2 cellular contexts compared by ENCODE assay signal in genomic region chr12:101866615-101867373, GRCh38.
A peak's percentile ranks its signal among the peaks of the same experiment; 100 is the strongest.
TF ChIP-seq lines count a peak whose summit lies in the region.

No MANE protein-coding gene starts in this region.

TF ChIP-seq in HepG2, 621 proteins besides CTCF, POLR2A, EP300 and RAD21 (continues in another document):
- peak; percentile 52; the same call in 1 of the 2 replicates for TF ChIP-seq ZBTB7B (CRISPR knock-in tag; IDR thresholded peaks at IDR 0.05)
- TF ChIP-seq ZBTB7A (CRISPR knock-in tag; IDR thresholded peaks at IDR 0.05) = peak; percentile 95
- TF ChIP-seq ZNF292 (CRISPR knock-in tag; IDR thresholded peaks at IDR 0.05; ENCODE audit: borderline replicate concordance, low read depth) = peak; percentile 74; the same call in 1 of the 2 replicates
- TF ChIP-seq MAZ (IDR thresholded peaks at IDR 0.05; ENCODE audit: borderline replicate concordance, low read depth, low read length) = no peak
- TF ChIP-seq MAZ (CRISPR knock-in tag; IDR thresholded peaks at IDR 0.05; ENCODE audit: low read depth) = 0 out of 2 replicates have a peak, but pooled peaks have one; percentile 28
- no peak for TF ChIP-seq MTF2 (CRISPR knock-in tag; IDR thresholded peaks at IDR 0.05; ENCODE audit: borderline replicate concordance)
- 0 out of 2 replicates have a peak, but pooled peaks have one; percentile 32 for TF ChIP-seq ZNF772 (CRISPR knock-in tag; IDR thresholded peaks at IDR 0.05)
- peak; percentile 50 for TF ChIP-seq ZFX (CRISPR knock-in tag; IDR thresholded peaks at IDR 0.05; ENCODE audit: low read depth)
- 0 out of 2 replicates have a peak, but pooled peaks have one; percentile 11 for TF ChIP-seq ZNF574 (CRISPR knock-in tag; IDR thresholded peaks at IDR 0.05)
- 0 out of 2 replicates have a peak, but pooled peaks have one; percentile 15 for TF ChIP-seq REPIN1 (CRISPR knock-in tag; IDR thresholded peaks at IDR 0.05; ENCODE audit: borderline replicate concordance, low read depth)
- TF ChIP-seq ZNF362 (CRISPR knock-in tag; IDR thresholded peaks at IDR 0.05; ENCODE audit: borderline replicate concordance) = no peak
- TF ChIP-seq ZNF598 (CRISPR knock-in tag; IDR thresholded peaks at IDR 0.05; ENCODE audit: borderline replicate concordance) = peak; percentile 30; the same call in 1 of the 2 replicates
- TF ChIP-seq SRSF1 (optimal IDR thresholded peaks at IDR 0.05; ENCODE audit: low read depth, low read length) = no peak
- 0 out of 2 replicates have a peak, but pooled peaks have one; percentile 50 for TF ChIP-seq ZNF280B (CRISPR knock-in tag; IDR thresholded peaks at IDR 0.05; ENCODE audit: borderline replicate concordance)
- peak; percentile 48; the same call in 1 of the 2 replicates for TF ChIP-seq HNF4A (CRISPR knock-in tag; IDR thresholded peaks at IDR 0.05)
- TF ChIP-seq, protein P1, sequence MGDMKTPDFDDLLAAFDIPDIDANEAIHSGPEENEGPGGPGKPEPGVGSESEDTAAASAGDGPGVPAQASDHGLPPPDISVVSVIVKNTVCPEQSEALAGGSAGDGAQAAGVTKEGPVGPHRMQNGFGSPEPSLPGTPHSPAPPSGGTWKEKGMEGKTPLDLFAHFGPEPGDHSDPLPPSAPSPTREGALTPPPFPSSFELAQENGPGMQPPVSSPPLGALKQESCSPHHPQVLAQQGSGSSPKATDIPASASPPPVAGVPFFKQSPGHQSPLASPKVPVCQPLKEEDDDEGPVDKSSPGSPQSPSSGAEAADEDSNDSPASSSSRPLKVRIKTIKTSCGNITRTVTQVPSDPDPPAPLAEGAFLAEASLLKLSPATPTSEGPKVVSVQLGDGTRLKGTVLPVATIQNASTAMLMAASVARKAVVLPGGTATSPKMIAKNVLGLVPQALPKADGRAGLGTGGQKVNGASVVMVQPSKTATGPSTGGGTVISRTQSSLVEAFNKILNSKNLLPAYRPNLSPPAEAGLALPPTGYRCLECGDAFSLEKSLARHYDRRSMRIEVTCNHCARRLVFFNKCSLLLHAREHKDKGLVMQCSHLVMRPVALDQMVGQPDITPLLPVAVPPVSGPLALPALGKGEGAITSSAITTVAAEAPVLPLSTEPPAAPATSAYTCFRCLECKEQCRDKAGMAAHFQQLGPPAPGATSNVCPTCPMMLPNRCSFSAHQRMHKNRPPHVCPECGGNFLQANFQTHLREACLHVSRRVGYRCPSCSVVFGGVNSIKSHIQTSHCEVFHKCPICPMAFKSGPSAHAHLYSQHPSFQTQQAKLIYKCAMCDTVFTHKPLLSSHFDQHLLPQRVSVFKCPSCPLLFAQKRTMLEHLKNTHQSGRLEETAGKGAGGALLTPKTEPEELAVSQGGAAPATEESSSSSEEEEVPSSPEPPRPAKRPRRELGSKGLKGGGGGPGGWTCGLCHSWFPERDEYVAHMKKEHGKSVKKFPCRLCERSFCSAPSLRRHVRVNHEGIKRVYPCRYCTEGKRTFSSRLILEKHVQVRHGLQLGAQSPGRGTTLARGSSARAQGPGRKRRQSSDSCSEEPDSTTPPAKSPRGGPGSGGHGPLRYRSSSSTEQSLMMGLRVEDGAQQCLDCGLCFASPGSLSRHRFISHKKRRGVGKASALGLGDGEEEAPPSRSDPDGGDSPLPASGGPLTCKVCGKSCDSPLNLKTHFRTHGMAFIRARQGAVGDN (CRISPR knock-in tag; IDR thresholded peaks at IDR 0.05) = peak; percentile 69
- TF ChIP-seq HMG20A (CRISPR knock-in tag; IDR thresholded peaks at IDR 0.05; ENCODE audit: borderline replicate concordance) = 0 out of 2 replicates have a peak, but pooled peaks have one; percentile 13
- TF ChIP-seq ZFY (CRISPR knock-in tag; IDR thresholded peaks at IDR 0.05) = 0 out of 2 replicates have a peak, but pooled peaks have one; percentile 20
- peak; percentile 32; the same call in 1 of the 2 replicates for TF ChIP-seq ZMYM3 (CRISPR knock-in tag; IDR thresholded peaks at IDR 0.05)
- peak; percentile 35; the same call in 1 of the 2 replicates for TF ChIP-seq POGZ (CRISPR knock-in tag; IDR thresholded peaks at IDR 0.05)

TF ChIP-seq in WTC11, 78 proteins besides CTCF, POLR2A, EP300 and RAD21:
- TF ChIP-seq NFE2L1 (CRISPR knock-in tag; IDR thresholded peaks at IDR 0.05) (no peak), FOXK1 (CRISPR knock-in tag; IDR thresholded peaks at IDR 0.05) (no peak), ZNF671 (CRISPR knock-in tag; IDR thresholded peaks at IDR 0.05) (no peak), USF1 (CRISPR knock-in tag; IDR thresholded peaks at IDR 0.05) (no peak), PRDM15 (CRISPR knock-in tag; IDR thresholded peaks at IDR 0.05) (no peak), ELF4 (CRISPR knock-in tag; IDR thresholded peaks at IDR 0.05; ENCODE audit: low read depth) (no peak), TP53 (CRISPR knock-in tag; IDR thresholded peaks at IDR 0.05) (no peak)
- TF ChIP-seq, protein P2, sequence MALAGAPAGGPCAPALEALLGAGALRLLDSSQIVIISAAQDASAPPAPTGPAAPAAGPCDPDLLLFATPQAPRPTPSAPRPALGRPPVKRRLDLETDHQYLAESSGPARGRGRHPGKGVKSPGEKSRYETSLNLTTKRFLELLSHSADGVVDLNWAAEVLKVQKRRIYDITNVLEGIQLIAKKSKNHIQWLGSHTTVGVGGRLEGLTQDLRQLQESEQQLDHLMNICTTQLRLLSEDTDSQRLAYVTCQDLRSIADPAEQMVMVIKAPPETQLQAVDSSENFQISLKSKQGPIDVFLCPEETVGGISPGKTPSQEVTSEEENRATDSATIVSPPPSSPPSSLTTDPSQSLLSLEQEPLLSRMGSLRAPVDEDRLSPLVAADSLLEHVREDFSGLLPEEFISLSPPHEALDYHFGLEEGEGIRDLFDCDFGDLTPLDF (CRISPR knock-in tag; IDR thresholded peaks at IDR 0.05) = no peak
TF ChIP-seq in WTC11: peak in this region for 0.
